Comparison of ENCODE assay signal across 9 cellular contexts in genomic region chr3:141275032-141275422, GRCh38. TPM values are rescaled to one million over a fixed set of nuclear protein-coding genes. Genes with fewer than 3 reads are reported as not detected.
A peak's percentile ranks its signal among the peaks of the same experiment; 100 is the strongest.
DNase-seq lines count a peak whose midpoint lies in the region; ATAC-seq lines count a peak whose summit lies in the region.
"Had no signal": no experiment of that assay in that cellular context is flagged by ENCODE, and none has a peak within 500 bp of the region (broad histone marks: within the 10 kb centered on the region; RNA-seq: fewer than 3 reads in every experiment).

No MANE protein-coding gene starts in this region.

- H3K4me1 ChIP-seq in adipocyte (ENCODE audit: control insufficient read depth, insufficient read depth, low read length), result peaks cover 21% of the 10 kb centered on the region

- no peaks in the 10 kb centered on the region for H3K36me3 ChIP-seq in adipocyte (ENCODE audit: control insufficient read depth, insufficient read depth, low read length, severe bottlenecking)
- H3K36me3 ChIP-seq: cardiac muscle cell had no signal

- no peak overlapping the region for H3K9ac ChIP-seq in adipocyte (ENCODE audit: low read length)

- no peak overlapping the region for H3K4me3 ChIP-seq in adipocyte (ENCODE audit: low read length)
- H3K4me3 ChIP-seq: cardiac muscle cell had no signal

- ATAC-seq in HG03439 (IDR thresholded peaks at IDR 0.05; ENCODE audit: unreplicated experiment), result peak; percentile 51
- ATAC-seq in HG02678 (IDR thresholded peaks at IDR 0.05; ENCODE audit: unreplicated experiment), result no peak
- no peak for ATAC-seq in HG02938 (IDR thresholded peaks at IDR 0.05; ENCODE audit: unreplicated experiment)

- no peaks in the 10 kb centered on the region for H3K9me3 ChIP-seq in adipocyte (ENCODE audit: control insufficient read depth, low read length)

- peak; percentile 35 for DNase-seq in activated CD4-positive, alpha-beta T cell treated with anti-CD3 and anti-CD28 coated beads for 48 hours
- no peak for DNase-seq in activated CD4-positive, alpha-beta T cell treated with anti-CD3 and anti-CD28 coated beads for 4 hours
- DNase-seq in adipocyte (ENCODE audit: low read depth), result peak; percentile 43
- DNase-seq in renal cortical epithelial cell (ENCODE audit: low read depth), result peak; percentile 48
- DNase-seq in NCI-H1436 (lab: John Stamatoyannopoulos, UW), result no peak

- no peaks in the 10 kb centered on the region for H3K27me3 ChIP-seq in adipocyte (replicated peaks; ENCODE audit: control insufficient read depth, insufficient read depth, low read length)
- H3K27me3 ChIP-seq: cardiac muscle cell had no signal

RNA-seq across cellular contexts. Expression of gene PXYLP1, which starts 43.4 kb away (rescaled TPM):
- 20.1 and 20.3 TPM in 2 replicates for total RNA-seq in renal cortical epithelial cell

Comparison
In these comparisons a context has a peak if more than half of its experiments do, and no peak if none do; other contexts are left out.
1. DNase-seq: peak in activated CD4-positive, alpha-beta T cell treated with anti-CD3 and anti-CD28 coated beads for 48 hours (single experiment), adipocyte (single experiment) and renal cortical epithelial cell (single experiment); none in activated CD4-positive, alpha-beta T cell treated with anti-CD3 and anti-CD28 coated beads for 4 hours (0 of 2) and NCI-H1436 (single experiment).